1 cellular context compared by ENCODE assay signal in the genomic region with DNA sequence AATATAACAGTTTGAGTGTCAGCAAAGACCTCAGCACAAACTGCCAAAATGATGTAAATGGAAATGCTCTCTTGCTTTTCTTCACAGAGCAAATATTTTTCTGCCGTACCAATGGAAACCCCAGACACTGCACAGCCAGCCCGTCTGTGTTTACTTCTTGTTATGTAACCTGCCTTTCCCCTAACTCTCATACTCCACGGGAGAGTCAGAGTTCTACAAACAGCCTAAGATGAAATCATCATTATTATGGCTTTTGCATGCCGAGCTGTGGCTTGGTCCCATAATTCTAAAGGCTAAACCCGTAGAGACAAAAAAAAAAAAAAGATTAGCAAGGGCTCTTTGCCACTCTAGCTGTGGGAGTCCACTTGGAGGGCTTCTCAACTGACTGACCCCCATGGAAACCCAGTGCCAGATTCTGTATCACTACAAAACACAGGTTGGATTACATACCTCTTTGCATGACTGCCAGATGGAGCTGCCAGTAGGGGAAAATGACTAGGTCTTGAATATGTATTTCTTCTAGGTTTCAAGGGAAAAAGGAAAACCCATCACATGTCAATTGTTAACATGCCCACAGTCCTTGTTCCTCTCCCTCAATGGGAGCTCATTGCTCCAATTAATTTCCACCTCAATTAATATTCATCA.
A peak's percentile ranks its signal among the peaks of the same experiment; 100 is the strongest.
TF ChIP-seq lines count a peak whose summit lies in the region.

No MANE protein-coding gene starts in this region.

TF ChIP-seq in A549, 52 proteins besides CTCF, POLR2A, EP300 and RAD21 (continued from another document):
- TF ChIP-seq REST (IDR thresholded peaks at IDR 0.05) (no peak), KDM1A (IDR thresholded peaks at IDR 0.05; ENCODE audit: low read depth) (no peak), GATA3 (IDR thresholded peaks at IDR 0.05; ENCODE audit: borderline replicate concordance) (0 out of 2 replicates have a peak, but pooled peaks have one; percentile 37)
